In the genomic region with DNA sequence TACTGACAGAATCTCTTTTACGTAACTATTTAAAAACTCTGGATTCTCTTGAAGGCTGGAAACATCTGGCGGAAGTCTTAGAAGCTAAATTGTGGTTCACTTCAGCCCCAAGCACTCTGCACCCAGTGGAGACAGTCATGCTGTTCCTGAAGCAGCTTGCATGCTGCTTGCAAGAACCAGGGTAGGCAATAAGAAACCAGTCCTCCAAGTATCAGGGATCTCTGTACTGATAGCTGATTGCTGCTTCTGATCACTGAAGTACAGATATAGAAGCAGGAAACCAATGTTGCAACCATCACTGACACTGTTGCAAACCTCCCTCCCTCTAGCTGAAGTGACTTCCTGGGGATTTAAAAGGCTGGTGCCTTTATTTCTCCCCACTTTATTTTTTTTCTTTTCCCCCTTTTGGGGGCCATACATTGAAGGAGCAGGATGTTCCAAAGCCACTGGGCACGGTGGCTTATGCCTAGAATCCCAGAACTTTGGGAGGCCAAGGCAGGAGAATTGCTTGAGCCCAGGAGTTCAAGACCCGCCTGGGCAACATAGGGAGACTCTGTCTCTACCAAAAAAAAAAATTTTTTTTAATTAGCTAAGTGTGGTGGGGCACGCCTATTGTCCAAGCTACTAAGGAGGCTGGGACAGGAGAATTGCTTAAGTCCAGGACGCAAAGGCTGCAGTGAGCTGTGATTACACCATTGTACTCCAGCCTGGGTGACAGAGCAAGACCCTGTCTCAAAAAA, we compare ENCODE assay signal across 10 cellular contexts. TPM values are rescaled to one million over a fixed set of nuclear protein-coding genes. Genes with fewer than 3 reads are reported as not detected.
DNase-seq lines count a peak whose midpoint lies in the region; ATAC-seq and TF ChIP-seq lines count a peak whose summit lies in the region.
"Had no signal": no experiment of that assay in that cellular context is flagged by ENCODE, and none has a peak within 500 bp of the region (broad histone marks: within the 10 kb centered on the region; RNA-seq: fewer than 3 reads in every experiment).

No MANE protein-coding gene starts in this region.

- H3K4me1 ChIP-seq in DOHH2 (ENCODE audit: control insufficient read depth, low read length) (peaks cover 36% of the 10 kb centered on the region), lower lobe of right lung (peaks cover 15% of the 10 kb centered on the region)
- H3K4me1 ChIP-seq: HAP-1, prostate gland had no signal

- H3F3A ChIP-seq in DOHH2 (ENCODE audit: control insufficient read depth, insufficient read depth), result peaks cover 17% of the 10 kb centered on the region

- no peaks in the 10 kb centered on the region for H3K9me3 ChIP-seq in DOHH2 (ENCODE audit: control insufficient read depth, insufficient read depth, low read length)
- no peaks in the 10 kb centered on the region for H3K9me3 ChIP-seq in lower lobe of right lung
- H3K9me3 ChIP-seq: HAP-1, prostate gland had no signal

- peaks cover 7% of the 10 kb centered on the region for H3K36me3 ChIP-seq in DOHH2 (ENCODE audit: control insufficient read depth, low read length)
- H3K36me3 ChIP-seq in lower lobe of right lung, result peaks cover 6% of the 10 kb centered on the region

- H3K27me3 ChIP-seq in DOHH2 (ENCODE audit: control insufficient read depth, low read length) (no peaks in the 10 kb centered on the region), lower lobe of right lung (ENCODE audit: low read depth) (no peaks in the 10 kb centered on the region)

- DNase-seq in SIG-M5 treated with dmso at 0.1 percent for 504 hours (lab: John Stamatoyannopoulos, UW; ENCODE audit: unreplicated experiment) (peak; percentile 99), lower lobe of right lung (no peak), occipital lobe (lab: John Stamatoyannopoulos, UW) (no peak)

- no peaks in the 10 kb centered on the region for H3K79me2 ChIP-seq in DOHH2 (ENCODE audit: control insufficient read depth, low read length)

- peak overlapping the region; percentile 63 for H3K4me2 ChIP-seq in DOHH2 (ENCODE audit: low read length)

- H3K4me3 ChIP-seq in DOHH2 (ENCODE audit: low read length) (peak overlapping the region; percentile 45), lower lobe of right lung (no peak overlapping the region)
- H3K4me3 ChIP-seq: HAP-1, prostate gland had no signal

- H3K9me2 ChIP-seq in DOHH2 (replicated peaks; ENCODE audit: control insufficient read depth, low read length), result no peaks in the 10 kb centered on the region

- TF ChIP-seq CTCF in DOHH2 (IDR thresholded peaks at IDR 0.05; ENCODE audit: low read depth, low read length, poor library complexity, severe bottlenecking), result no peak
- no peak for TF ChIP-seq CTCF in lower lobe of right lung (IDR thresholded peaks at IDR 0.05)

- H4K20me1 ChIP-seq in DOHH2 (ENCODE audit: control insufficient read depth, insufficient read depth, low read depth, low read length), result 0 out of 2 replicates have a peak, but pooled peaks cover 3% of the 10 kb centered on the region

- H3K27ac ChIP-seq in DOHH2 (ENCODE audit: low read depth, low read length) (peak overlapping the region; percentile 25), lower lobe of right lung (peak overlapping the region; percentile 13)
- H3K27ac ChIP-seq: prostate gland had no signal

- intact Hi-C loops in lower lobe of right lung (cut with DNase I), result no loop called here

- ATAC-seq in GM21576 (IDR thresholded peaks at IDR 0.05; ENCODE audit: unreplicated experiment), result peak; percentile 62
- ATAC-seq in lower lobe of right lung, result peak; percentile 42 to 61
- no peak for ATAC-seq in GM19328 (IDR thresholded peaks at IDR 0.05; ENCODE audit: unreplicated experiment)
- ATAC-seq in HG02970 (IDR thresholded peaks at IDR 0.05; ENCODE audit: low FRiP score, unreplicated experiment), result no peak
- no peak for ATAC-seq in GM19324 (IDR thresholded peaks at IDR 0.05; ENCODE audit: low FRiP score, unreplicated experiment)

RNA-seq across cellular contexts. Expression of a gene that starts 15.3 kb away (rescaled TPM):
- total RNA-seq in lower lobe of right lung, result 74.6 TPM
- 29.6 TPM for total RNA-seq in occipital lobe

RNA-seq across cellular contexts. Expression of a gene that starts 15.6 kb away (rescaled TPM):
- total RNA-seq in lower lobe of right lung (37.1 TPM), occipital lobe (57.9 TPM)

RNA-seq across cellular contexts. Expression of a gene that starts 35.3 kb away (rescaled TPM):
- total RNA-seq in lower lobe of right lung (35.2 TPM), occipital lobe (78.8 TPM)

RNA-seq across cellular contexts. Expression of a gene that starts 35.5 kb away (rescaled TPM):
- total RNA-seq in lower lobe of right lung (88.3 TPM), occipital lobe (203 TPM)

RNA-seq across cellular contexts. Expression of a gene that starts 49.6 kb away (rescaled TPM):
- total RNA-seq in lower lobe of right lung (25.1 TPM), occipital lobe (46.0 TPM)

Comparison
In these comparisons a context has a peak if more than half of its experiments do, and no peak if none do; other contexts are left out.
1. ATAC-seq: peak in GM21576 (single experiment) and lower lobe of right lung (2 of 2); none in GM19328 (single experiment), HG02970 (single experiment) and GM19324 (single experiment).